Comparison of ENCODE assay signal across 1 cellular context in the genomic region with DNA sequence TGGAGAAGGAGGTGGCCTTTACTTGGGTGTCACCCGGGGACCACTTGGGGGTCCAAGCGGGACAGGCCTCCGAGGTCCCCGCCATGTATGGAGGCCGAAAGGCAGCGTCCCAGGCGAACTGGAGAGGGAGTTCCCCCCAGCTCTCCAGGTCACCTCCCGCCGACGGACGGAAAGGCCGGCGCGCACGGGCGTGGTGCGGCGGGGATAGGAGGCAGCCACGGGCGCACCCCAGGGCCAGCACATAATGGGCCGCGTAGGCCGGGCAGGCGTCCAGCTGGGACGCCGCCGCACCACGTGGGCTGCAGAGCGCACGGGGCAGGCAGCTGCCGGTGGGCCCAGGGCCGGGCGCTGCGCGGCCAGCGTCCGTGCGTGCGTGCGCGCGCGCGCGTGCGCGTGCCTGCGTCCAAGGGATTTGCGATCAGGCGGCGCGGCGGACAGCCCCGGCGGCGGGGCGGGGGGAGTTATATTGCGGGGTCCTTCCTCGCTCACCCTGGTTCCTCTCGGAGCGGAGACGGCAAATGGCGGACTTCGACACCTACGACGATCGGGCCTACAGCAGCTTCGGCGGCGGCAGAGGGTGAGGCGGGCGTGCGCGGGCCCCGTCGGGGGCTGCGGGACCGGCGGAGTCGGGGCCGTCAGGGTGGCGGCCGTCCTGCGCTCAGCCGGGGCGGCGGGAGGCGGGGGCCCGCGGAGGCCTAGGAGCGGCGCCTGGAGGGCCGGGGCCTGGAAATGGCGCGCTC.
TF ChIP-seq lines count a peak whose summit lies in the region.

A gene (plus strand): TSS at position 491 of the 740 bp plus-strand sequence. CDS start 28 bp downstream, at position 519.

TF ChIP-seq in K562, 482 proteins besides CTCF, POLR2A, EP300 and RAD21 (continued from another document and continues in another):
- TF ChIP-seq, protein P1, sequence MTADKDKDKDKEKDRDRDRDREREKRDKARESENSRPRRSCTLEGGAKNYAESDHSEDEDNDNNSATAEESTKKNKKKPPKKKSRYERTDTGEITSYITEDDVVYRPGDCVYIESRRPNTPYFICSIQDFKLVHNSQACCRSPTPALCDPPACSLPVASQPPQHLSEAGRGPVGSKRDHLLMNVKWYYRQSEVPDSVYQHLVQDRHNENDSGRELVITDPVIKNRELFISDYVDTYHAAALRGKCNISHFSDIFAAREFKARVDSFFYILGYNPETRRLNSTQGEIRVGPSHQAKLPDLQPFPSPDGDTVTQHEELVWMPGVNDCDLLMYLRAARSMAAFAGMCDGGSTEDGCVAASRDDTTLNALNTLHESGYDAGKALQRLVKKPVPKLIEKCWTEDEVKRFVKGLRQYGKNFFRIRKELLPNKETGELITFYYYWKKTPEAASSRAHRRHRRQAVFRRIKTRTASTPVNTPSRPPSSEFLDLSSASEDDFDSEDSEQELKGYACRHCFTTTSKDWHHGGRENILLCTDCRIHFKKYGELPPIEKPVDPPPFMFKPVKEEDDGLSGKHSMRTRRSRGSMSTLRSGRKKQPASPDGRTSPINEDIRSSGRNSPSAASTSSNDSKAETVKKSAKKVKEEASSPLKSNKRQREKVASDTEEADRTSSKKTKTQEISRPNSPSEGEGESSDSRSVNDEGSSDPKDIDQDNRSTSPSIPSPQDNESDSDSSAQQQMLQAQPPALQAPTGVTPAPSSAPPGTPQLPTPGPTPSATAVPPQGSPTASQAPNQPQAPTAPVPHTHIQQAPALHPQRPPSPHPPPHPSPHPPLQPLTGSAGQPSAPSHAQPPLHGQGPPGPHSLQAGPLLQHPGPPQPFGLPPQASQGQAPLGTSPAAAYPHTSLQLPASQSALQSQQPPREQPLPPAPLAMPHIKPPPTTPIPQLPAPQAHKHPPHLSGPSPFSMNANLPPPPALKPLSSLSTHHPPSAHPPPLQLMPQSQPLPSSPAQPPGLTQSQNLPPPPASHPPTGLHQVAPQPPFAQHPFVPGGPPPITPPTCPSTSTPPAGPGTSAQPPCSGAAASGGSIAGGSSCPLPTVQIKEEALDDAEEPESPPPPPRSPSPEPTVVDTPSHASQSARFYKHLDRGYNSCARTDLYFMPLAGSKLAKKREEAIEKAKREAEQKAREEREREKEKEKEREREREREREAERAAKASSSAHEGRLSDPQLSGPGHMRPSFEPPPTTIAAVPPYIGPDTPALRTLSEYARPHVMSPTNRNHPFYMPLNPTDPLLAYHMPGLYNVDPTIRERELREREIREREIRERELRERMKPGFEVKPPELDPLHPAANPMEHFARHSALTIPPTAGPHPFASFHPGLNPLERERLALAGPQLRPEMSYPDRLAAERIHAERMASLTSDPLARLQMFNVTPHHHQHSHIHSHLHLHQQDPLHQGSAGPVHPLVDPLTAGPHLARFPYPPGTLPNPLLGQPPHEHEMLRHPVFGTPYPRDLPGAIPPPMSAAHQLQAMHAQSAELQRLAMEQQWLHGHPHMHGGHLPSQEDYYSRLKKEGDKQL (CRISPR knock-in tag; IDR thresholded peaks at IDR 0.05; ENCODE audit: borderline replicate concordance): peak; percentile 99
- TF ChIP-seq, protein P2, sequence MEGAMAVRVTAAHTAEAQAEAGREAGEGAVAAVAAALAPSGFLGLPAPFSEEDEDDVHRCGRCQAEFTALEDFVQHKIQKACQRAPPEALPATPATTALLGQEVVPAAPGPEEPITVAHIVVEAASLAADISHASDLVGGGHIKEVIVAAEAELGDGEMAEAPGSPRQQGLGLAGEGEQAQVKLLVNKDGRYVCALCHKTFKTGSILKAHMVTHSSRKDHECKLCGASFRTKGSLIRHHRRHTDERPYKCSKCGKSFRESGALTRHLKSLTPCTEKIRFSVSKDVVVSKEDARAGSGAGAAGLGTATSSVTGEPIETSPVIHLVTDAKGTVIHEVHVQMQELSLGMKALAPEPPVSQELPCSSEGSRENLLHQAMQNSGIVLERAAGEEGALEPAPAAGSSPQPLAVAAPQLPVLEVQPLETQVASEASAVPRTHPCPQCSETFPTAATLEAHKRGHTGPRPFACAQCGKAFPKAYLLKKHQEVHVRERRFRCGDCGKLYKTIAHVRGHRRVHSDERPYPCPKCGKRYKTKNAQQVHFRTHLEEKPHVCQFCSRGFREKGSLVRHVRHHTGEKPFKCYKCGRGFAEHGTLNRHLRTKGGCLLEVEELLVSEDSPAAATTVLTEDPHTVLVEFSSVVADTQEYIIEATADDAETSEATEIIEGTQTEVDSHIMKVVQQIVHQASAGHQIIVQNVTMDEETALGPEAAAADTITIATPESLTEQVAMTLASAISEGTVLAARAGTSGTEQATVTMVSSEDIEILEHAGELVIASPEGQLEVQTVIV (CRISPR knock-in tag; IDR thresholded peaks at IDR 0.05; ENCODE audit: borderline replicate concordance): no peak; the same call in 1 of the 2 replicates
- TF ChIP-seq RBM39 (optimal IDR thresholded peaks at IDR 0.05; ENCODE audit: low read depth, low read length): no peak
- TF ChIP-seq, protein P3, sequence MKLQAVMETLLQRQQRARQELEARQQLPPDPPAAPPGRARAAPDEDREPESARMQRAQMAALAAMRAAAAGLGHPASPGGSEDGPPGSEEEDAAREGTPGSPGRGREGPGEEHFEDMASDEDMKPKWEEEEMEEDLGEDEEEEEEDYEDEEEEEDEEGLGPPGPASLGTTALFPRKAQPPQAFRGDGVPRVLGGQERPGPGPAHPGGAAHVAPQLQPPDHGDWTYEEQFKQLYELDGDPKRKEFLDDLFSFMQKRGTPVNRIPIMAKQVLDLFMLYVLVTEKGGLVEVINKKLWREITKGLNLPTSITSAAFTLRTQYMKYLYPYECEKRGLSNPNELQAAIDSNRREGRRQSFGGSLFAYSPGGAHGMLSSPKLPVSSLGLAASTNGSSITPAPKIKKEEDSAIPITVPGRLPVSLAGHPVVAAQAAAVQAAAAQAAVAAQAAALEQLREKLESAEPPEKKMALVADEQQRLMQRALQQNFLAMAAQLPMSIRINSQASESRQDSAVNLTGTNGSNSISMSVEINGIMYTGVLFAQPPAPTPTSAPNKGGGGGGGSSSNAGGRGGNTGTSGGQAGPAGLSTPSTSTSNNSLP (IDR thresholded peaks at IDR 0.05; ENCODE audit: borderline replicate concordance, low read depth, low read length): no peak
- TF ChIP-seq, protein P4, sequence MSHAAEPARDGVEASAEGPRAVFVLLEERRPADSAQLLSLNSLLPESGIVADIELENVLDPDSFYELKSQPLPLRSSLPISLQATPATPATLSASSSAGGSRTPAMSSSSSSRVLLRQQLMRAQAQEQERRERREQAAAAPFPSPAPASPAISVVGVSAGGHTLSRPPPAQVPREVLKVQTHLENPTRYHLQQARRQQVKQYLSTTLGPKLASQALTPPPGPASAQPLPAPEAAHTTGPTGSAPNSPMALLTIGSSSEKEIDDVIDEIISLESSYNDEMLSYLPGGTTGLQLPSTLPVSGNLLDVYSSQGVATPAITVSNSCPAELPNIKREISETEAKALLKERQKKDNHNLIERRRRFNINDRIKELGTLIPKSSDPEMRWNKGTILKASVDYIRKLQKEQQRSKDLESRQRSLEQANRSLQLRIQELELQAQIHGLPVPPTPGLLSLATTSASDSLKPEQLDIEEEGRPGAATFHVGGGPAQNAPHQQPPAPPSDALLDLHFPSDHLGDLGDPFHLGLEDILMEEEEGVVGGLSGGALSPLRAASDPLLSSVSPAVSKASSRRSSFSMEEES (CRISPR knock-in tag; IDR thresholded peaks at IDR 0.05): no peak
- TF ChIP-seq ZNF224 (CRISPR knock-in tag; IDR thresholded peaks at IDR 0.05): peak; percentile 94; the same call in 1 of the 2 replicates
- TF ChIP-seq CTBP1 (IDR thresholded peaks at IDR 0.05; ENCODE audit: borderline replicate concordance): peak; percentile 99
- peak in 1 of 2 experiments; percentile 91; a peak in 2 of 4 replicates for TF ChIP-seq FOXA3 (CRISPR knock-in tag; conservative IDR thresholded peaks at IDR 0.05 in 1 of 2, IDR thresholded peaks at IDR 0.05 in 1 of 2)
- TF ChIP-seq BRCA1 (IDR thresholded peaks at IDR 0.05): no peak
- no peak for TF ChIP-seq BRCA1 (CRISPR knock-in tag; IDR thresholded peaks at IDR 0.05)
- no peak for TF ChIP-seq POU5F1 (IDR thresholded peaks at IDR 0.05; ENCODE audit: borderline replicate concordance, low read depth, low read length, partially characterized antibody)
- TF ChIP-seq, protein P5, sequence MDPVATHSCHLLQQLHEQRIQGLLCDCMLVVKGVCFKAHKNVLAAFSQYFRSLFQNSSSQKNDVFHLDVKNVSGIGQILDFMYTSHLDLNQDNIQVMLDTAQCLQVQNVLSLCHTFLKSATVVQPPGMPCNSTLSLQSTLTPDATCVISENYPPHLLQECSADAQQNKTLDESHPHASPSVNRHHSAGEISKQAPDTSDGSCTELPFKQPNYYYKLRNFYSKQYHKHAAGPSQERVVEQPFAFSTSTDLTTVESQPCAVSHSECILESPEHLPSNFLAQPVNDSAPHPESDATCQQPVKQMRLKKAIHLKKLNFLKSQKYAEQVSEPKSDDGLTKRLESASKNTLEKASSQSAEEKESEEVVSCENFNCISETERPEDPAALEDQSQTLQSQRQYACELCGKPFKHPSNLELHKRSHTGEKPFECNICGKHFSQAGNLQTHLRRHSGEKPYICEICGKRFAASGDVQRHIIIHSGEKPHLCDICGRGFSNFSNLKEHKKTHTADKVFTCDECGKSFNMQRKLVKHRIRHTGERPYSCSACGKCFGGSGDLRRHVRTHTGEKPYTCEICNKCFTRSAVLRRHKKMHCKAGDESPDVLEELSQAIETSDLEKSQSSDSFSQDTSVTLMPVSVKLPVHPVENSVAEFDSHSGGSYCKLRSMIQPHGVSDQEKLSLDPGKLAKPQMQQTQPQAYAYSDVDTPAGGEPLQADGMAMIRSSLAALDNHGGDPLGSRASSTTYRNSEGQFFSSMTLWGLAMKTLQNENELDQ (CRISPR knock-in tag; IDR thresholded peaks at IDR 0.05; ENCODE audit: borderline replicate concordance): peak; percentile 72; the same call in 1 of the 2 replicates
- no peak for TF ChIP-seq ZNF668 (CRISPR knock-in tag; IDR thresholded peaks at IDR 0.05)
- TF ChIP-seq, protein P6, sequence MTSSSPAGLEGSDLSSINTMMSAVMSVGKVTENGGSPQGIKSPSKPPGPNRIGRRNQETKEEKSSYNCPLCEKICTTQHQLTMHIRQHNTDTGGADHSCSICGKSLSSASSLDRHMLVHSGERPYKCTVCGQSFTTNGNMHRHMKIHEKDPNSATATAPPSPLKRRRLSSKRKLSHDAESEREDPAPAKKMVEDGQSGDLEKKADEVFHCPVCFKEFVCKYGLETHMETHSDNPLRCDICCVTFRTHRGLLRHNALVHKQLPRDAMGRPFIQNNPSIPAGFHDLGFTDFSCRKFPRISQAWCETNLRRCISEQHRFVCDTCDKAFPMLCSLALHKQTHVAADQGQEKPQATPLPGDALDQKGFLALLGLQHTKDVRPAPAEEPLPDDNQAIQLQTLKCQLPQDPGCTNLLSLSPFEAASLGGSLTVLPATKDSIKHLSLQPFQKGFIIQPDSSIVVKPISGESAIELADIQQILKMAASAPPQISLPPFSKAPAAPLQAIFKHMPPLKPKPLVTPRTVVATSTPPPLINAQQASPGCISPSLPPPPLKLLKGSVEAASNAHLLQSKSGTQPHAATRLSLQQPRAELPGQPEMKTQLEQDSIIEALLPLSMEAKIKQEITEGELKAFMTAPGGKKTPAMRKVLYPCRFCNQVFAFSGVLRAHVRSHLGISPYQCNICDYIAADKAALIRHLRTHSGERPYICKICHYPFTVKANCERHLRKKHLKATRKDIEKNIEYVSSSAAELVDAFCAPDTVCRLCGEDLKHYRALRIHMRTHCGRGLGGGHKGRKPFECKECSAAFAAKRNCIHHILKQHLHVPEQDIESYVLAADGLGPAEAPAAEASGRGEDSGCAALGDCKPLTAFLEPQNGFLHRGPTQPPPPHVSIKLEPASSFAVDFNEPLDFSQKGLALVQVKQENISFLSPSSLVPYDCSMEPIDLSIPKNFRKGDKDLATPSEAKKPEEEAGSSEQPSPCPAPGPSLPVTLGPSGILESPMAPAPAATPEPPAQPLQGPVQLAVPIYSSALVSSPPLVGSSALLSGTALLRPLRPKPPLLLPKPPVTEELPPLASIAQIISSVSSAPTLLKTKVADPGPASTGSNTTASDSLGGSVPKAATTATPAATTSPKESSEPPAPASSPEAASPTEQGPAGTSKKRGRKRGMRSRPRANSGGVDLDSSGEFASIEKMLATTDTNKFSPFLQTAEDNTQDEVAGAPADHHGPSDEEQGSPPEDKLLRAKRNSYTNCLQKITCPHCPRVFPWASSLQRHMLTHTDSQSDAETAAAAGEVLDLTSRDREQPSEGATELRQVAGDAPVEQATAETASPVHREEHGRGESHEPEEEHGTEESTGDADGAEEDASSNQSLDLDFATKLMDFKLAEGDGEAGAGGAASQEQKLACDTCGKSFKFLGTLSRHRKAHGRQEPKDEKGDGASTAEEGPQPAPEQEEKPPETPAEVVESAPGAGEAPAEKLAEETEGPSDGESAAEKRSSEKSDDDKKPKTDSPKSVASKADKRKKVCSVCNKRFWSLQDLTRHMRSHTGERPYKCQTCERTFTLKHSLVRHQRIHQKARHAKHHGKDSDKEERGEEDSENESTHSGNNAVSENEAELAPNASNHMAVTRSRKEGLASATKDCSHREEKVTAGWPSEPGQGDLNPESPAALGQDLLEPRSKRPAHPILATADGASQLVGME (CRISPR knock-in tag; IDR thresholded peaks at IDR 0.05): no peak; the same call in 1 of the 2 replicates
- TF ChIP-seq ZNF408 (CRISPR knock-in tag; IDR thresholded peaks at IDR 0.05; ENCODE audit: low read depth): no peak
- TF ChIP-seq BCOR (IDR thresholded peaks at IDR 0.05): no peak
- no peak for TF ChIP-seq U2AF1 (optimal IDR thresholded peaks at IDR 0.05; ENCODE audit: low read depth, low read length)
- no peak for TF ChIP-seq NCOA2 (IDR thresholded peaks at IDR 0.05; ENCODE audit: partially characterized antibody in 2 of 2)
- TF ChIP-seq ELF1 (tag; IDR thresholded peaks at IDR 0.05): no peak
- TF ChIP-seq, protein P7, sequence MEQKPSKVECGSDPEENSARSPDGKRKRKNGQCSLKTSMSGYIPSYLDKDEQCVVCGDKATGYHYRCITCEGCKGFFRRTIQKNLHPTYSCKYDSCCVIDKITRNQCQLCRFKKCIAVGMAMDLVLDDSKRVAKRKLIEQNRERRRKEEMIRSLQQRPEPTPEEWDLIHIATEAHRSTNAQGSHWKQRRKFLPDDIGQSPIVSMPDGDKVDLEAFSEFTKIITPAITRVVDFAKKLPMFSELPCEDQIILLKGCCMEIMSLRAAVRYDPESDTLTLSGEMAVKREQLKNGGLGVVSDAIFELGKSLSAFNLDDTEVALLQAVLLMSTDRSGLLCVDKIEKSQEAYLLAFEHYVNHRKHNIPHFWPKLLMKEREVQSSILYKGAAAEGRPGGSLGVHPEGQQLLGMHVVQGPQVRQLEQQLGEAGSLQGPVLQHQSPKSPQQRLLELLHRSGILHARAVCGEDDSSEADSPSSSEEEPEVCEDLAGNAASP (IDR thresholded peaks at IDR 0.05): no peak
- TF ChIP-seq DMBX1 (CRISPR knock-in tag; IDR thresholded peaks at IDR 0.05; ENCODE audit: borderline replicate concordance): no peak
- peak; percentile 72 for TF ChIP-seq ELF2 (CRISPR knock-in tag; IDR thresholded peaks at IDR 0.05)
- TF ChIP-seq HDAC1 (IDR thresholded peaks at IDR 0.05): peak in 1 of 2 experiments; percentile 96; a peak in 2 of 4 replicates
- TF ChIP-seq, protein P8, sequence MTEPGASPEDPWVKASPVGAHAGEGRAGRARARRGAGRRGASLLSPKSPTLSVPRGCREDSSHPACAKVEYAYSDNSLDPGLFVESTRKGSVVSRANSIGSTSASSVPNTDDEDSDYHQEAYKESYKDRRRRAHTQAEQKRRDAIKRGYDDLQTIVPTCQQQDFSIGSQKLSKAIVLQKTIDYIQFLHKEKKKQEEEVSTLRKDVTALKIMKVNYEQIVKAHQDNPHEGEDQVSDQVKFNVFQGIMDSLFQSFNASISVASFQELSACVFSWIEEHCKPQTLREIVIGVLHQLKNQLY (CRISPR knock-in tag; conservative IDR thresholded peaks at IDR 0.05): peak in 1 of 2 experiments; percentile 97; a peak in 1 of 4 replicates
- no peak for TF ChIP-seq ZNF830 (CRISPR knock-in tag; IDR thresholded peaks at IDR 0.05)
- no peak for TF ChIP-seq CSDE1 (IDR thresholded peaks at IDR 0.05)
- no peak for TF ChIP-seq BCL6 (CRISPR knock-in tag; IDR thresholded peaks at IDR 0.05)
- TF ChIP-seq ZKSCAN1 (IDR thresholded peaks at IDR 0.05; ENCODE audit: low read depth, low read length): no peak
